In the genomic region with DNA sequence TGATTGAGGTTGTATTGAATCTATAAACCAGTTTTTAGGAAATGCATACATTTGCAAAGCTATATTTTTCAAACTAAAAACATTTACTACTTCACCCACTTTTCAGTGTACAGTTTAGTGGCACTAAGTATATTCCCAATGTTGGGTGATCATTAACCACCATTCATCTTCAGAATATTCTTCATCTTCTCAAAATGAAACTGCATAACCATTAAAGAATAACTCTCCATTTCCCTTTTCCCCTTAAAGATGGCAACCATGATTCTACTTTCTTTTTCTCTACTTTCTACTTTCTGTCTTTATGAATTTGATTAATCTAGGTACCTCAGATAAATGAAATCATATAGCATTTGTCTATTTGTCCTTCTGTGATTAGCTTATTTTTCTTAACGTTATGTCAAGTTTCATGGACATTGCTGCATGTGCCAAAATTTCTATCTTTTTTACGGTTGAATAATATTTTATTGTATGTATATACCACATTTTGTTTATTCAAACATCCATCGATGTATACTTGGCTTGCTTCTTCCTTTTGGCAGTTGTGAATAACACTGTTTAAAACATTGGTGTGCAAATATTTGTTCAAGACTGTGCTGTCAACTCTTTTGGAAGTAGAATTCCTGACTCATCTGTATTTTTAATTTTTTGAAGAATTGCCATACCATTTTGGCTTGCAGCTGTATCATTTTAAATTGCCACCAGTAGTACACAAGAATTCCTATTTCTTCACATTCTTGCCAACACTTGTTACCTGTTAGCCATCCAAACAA, we compare ENCODE assay signal across 20 cellular contexts.
"Had no signal": no experiment of that assay in that cellular context is flagged by ENCODE, and none has a peak within 500 bp of the region (broad histone marks: within the 10 kb centered on the region; RNA-seq: fewer than 3 reads in every experiment).

No MANE protein-coding gene starts in this region.

- H3K27me3 ChIP-seq: pancreas, sigmoid colon, spleen, stomach, testis, upper lobe of left lung had no signal

- H3K4me3 ChIP-seq: coronary artery, left ventricle myocardium inferior, pancreas, sigmoid colon, spleen, stomach, testis, upper lobe of left lung had no signal

- H3K36me3 Mint-ChIP-seq: activated naive CD8-positive, alpha-beta T cell; naive B cell; WTC11 had no signal

- H3K36me3 ChIP-seq: left ventricle myocardium inferior, pancreas, sigmoid colon, spleen, stomach, upper lobe of left lung had no signal

- H3K27me3 Mint-ChIP-seq: activated CD4-positive, alpha-beta memory T cell treated with anti-CD3 and anti-CD28 coated beads, Interleukin-2, amount 10 ng/mL, durations not matched to agents 7 days and 5 days; naive B cell had no signal

- H3K4me3 Mint-ChIP-seq: activated CD4-positive, alpha-beta memory T cell treated with anti-CD3 and anti-CD28 coated beads, Interleukin-2, amount 10 ng/mL, durations not matched to agents 7 days and 5 days; activated naive CD8-positive, alpha-beta T cell; activated T-cell treated with anti-CD3 and anti-CD28 coated beads, Interleukin-2, amount 50 U/mL, for 4 hours; naive B cell; WTC11 had no signal

- DNase-seq: activated CD4-positive, alpha-beta memory T cell treated with anti-CD3 and anti-CD28 coated beads, Interleukin-2, amount 10 ng/mL, durations not matched to agents 7 days and 5 days; activated CD4-positive, alpha-beta T cell treated with anti-CD3 and anti-CD28 coated beads for 4 hours; activated gamma-delta T cell; activated T-cell treated with anti-CD3 and anti-CD28 coated beads, Interleukin-2, amount 50 U/mL, for 4 hours; amniotic stem cell; central memory CD4-positive, alpha-beta T cell; hippocampal formation; left ventricle myocardium inferior; naive B cell; pancreas; sigmoid colon; spleen; stimulated activated CD4-positive, alpha-beta T cell treated with anti-CD3 and anti-CD28 coated beads, Interleukin-1b, Interleukin-23, amount 100 ng/mL, for 48 hours; stomach; testis; upper lobe of left lung had no signal

- H3K27ac ChIP-seq: coronary artery, left ventricle myocardium inferior, pancreas, sigmoid colon, spleen, stomach, testis, upper lobe of left lung had no signal

- H3K9me3 ChIP-seq: left ventricle myocardium inferior, pancreas, sigmoid colon, stomach, testis, upper lobe of left lung had no signal

- ATAC-seq: activated T-cell treated with anti-CD3 and anti-CD28 coated beads, Interleukin-2, amount 50 U/mL, for 4 hours; esophagus mucosa; pancreas; WTC11 had no signal

- H3K4me1 Mint-ChIP-seq: activated CD4-positive, alpha-beta memory T cell treated with anti-CD3 and anti-CD28 coated beads, Interleukin-2, amount 10 ng/mL, durations not matched to agents 7 days and 5 days; naive B cell had no signal

- H3K4me1 ChIP-seq: left ventricle myocardium inferior, pancreas, sigmoid colon, spleen, stomach, testis, upper lobe of left lung had no signal

- H3K27ac Mint-ChIP-seq: activated CD4-positive, alpha-beta memory T cell treated with anti-CD3 and anti-CD28 coated beads, Interleukin-2, amount 10 ng/mL, durations not matched to agents 7 days and 5 days; activated naive CD8-positive, alpha-beta T cell; naive B cell; WTC11 had no signal

- H3K9me3 Mint-ChIP-seq: activated CD4-positive, alpha-beta memory T cell treated with anti-CD3 and anti-CD28 coated beads, Interleukin-2, amount 10 ng/mL, durations not matched to agents 7 days and 5 days; WTC11 had no signal
